ENCODE assay signal across 9 cellular contexts in genomic region chr7:143563221-143563793, GRCh38. TPM values are rescaled to one million over a fixed set of nuclear protein-coding genes. Genes with fewer than 3 reads are reported as not detected.
A peak's percentile ranks its signal among the peaks of the same experiment; 100 is the strongest.
DNase-seq lines count a peak whose midpoint lies in the region; ATAC-seq, FAIRE-seq and TF ChIP-seq lines count a peak whose summit lies in the region.
"Not testable (repeated sequence)": the region's sequence is repeated elsewhere in the genome, so short reads cannot be mapped to it uniquely, and the experiment has no call there.
"Had no signal": no experiment of that assay in that cellular context is flagged by ENCODE, and none has a peak within 500 bp of the region (broad histone marks: within the 10 kb centered on the region; RNA-seq: fewer than 3 reads in every experiment).

No MANE protein-coding gene starts in this region.

- 0% methylated on average over 2 of the region's 7 CpGs for WGBS in K562 (ENCODE audit: insufficient coverage, low coverage, missing lambda C conversion rate)
- WGBS in HepG2 (ENCODE audit: low lambda C conversion rate) = 3% methylated on average over 4 of the region's 7 CpGs

- CTCF ChIA-PET in Panc1 (lab: Charles Lee); K562 (lab: Yijun Ruan, JAX; ENCODE audit: low intra/inter-chr PET ratio); HepG2 (lab: Yijun Ruan, JAX; ENCODE audit: low intra/inter-chr PET ratio, low total read pairs): not testable (repeated sequence)

- POLR2A ChIA-PET in Panc1 (lab: Charles Lee); K562 (lab: Yijun Ruan, JAX); HepG2 (lab: Yijun Ruan, JAX): not testable (repeated sequence)

- intact Hi-C loops in Panc1 (cut with micrococcal nuclease; ENCODE audit: unreplicated experiment); K562 (cut with micrococcal nuclease); HepG2 (cut with micrococcal nuclease; ENCODE audit: unreplicated experiment); sciatic nerve (cut with DNase I): not testable (repeated sequence)

- H3K4me1 ChIP-seq in Panc1 (ENCODE audit: control insufficient read depth, insufficient read depth, low read length); K562 (replicated peaks in 1 of 2; ENCODE audit: control insufficient read depth in 2 of 2, insufficient read depth in 2 of 2, low read length in 2 of 2); HepG2 (ENCODE audit: insufficient read depth, low read length): not testable (repeated sequence)

- H3K9me3 ChIP-seq in Panc1 (ENCODE audit: control insufficient read depth, insufficient read depth, low read depth, low read length); K562 (replicated peaks; ENCODE audit: control insufficient read depth, insufficient read depth, low read depth, low read length); HepG2 (ENCODE audit: low read length): not testable (repeated sequence)

- ATAC-seq in GM19395 (IDR thresholded peaks at IDR 0.05; ENCODE audit: unreplicated experiment) = peak; percentile 81
- ATAC-seq in HG02798 (IDR thresholded peaks at IDR 0.05; ENCODE audit: poor library complexity, unreplicated experiment) = peak; percentile 54
- ATAC-seq in Panc1 = peak; percentile 76
- ATAC-seq in K562 = peak; percentile 92
- peak; percentile 42; the same call in 1 of the 3 replicates for ATAC-seq in HepG2
- ATAC-seq in sciatic nerve = peak; percentile 96

- H3K9ac ChIP-seq in K562 (ENCODE audit: insufficient read depth in 1 of 2, low read depth in 2 of 2, low read length in 2 of 2); HepG2 (ENCODE audit: insufficient read depth, low read depth, low read length): not testable (repeated sequence)

- BruUV-seq in Panc1 (replicated peaks; lab: Mats Ljungman, UMichigan); K562 (replicated peaks; lab: Mats Ljungman, UMichigan); HepG2 (replicated peaks; lab: Mats Ljungman, UMichigan): not testable (repeated sequence)

- FAIRE-seq in A204.1 (lab: Jason Lieb, UNC) = peak; percentile 86
- peak; percentile 75 for FAIRE-seq in K562 (lab: Jason Lieb, UNC)
- FAIRE-seq in HepG2 (lab: Jason Lieb, UNC) = not testable (repeated sequence)

- not testable (repeated sequence) for H3K4me2 ChIP-seq in K562 (ENCODE audit: insufficient read depth, low read length); HepG2 (ENCODE audit: low read depth, low read length)

- TF ChIP-seq CTCF in Panc1 (IDR thresholded peaks at IDR 0.05); HepG2 (CRISPR knock-in tag; IDR thresholded peaks at IDR 0.05): not testable (repeated sequence)
- TF ChIP-seq CTCF in K562 (IDR thresholded peaks at IDR 0.05 in 2 of 3, conservative IDR thresholded peaks at IDR 0.05 in 1 of 3; ENCODE audit: insufficient read depth in 2 of 3, low read depth in 1 of 3, low read length in 3 of 3) (peak in 2 of 3 experiments; percentile 25 to 27; a peak in 2 of 6 replicates), fibroblast of the aortic adventitia (IDR thresholded peaks at IDR 0.05; ENCODE audit: insufficient read depth, low read length) (peak; percentile 41)

- H2AFZ ChIP-seq in K562 (ENCODE audit: low read depth, low read length); HepG2 (ENCODE audit: low read length): not testable (repeated sequence)

- TF ChIP-seq RAD21 in K562 (CRISPR knock-in tag; conservative IDR thresholded peaks at IDR 0.05 in 1 of 2, IDR thresholded peaks at IDR 0.05 in 1 of 2); HepG2 (CRISPR knock-in tag; IDR thresholded peaks at IDR 0.05): not testable (repeated sequence)

- TF ChIP-seq EP300 in K562 (IDR thresholded peaks at IDR 0.05; ENCODE audit: low read length); HepG2 (IDR thresholded peaks at IDR 0.05; ENCODE audit: low read depth in 2 of 2, low read length in 2 of 2); HepG2 (CRISPR knock-in tag; IDR thresholded peaks at IDR 0.05; ENCODE audit: borderline replicate concordance): not testable (repeated sequence)

- not testable (repeated sequence) for H3K9me1 ChIP-seq in K562 (ENCODE audit: control insufficient read depth, insufficient read depth, low read length)

- DNase-seq in Panc1 (ENCODE audit: low read depth, low spot score); K562 (ENCODE audit: extremely low read depth in 1 of 4, low spot score in 3 of 4); fibroblast of the aortic adventitia (ENCODE audit: low read depth); HepG2 (ENCODE audit: low spot score); sciatic nerve (ENCODE audit: low spot score): not testable (repeated sequence)

- not testable (repeated sequence) for H3K36me3 ChIP-seq in Panc1 (ENCODE audit: control insufficient read depth, insufficient read depth, low read length); K562 (ENCODE audit: control insufficient read depth, insufficient read depth, low read length); HepG2 (replicated peaks in 1 of 2; ENCODE audit: control insufficient read depth in 1 of 2, insufficient read depth in 2 of 2, low read length in 2 of 2)

- not testable (repeated sequence) for H3K27ac ChIP-seq in Panc1 (ENCODE audit: low read length); K562 (ENCODE audit: extremely low read depth, low read depth, low read length); HepG2 (ENCODE audit: extremely low read length, insufficient read depth, low read length)

- in situ Hi-C loops in Panc1 (cut with HindIII; ENCODE audit: low pct_unique_long_range_greater_than_20kb, low sequenced_read_pairs); HepG2 (cut with HindIII; ENCODE audit: extremely low pct_ligation_motif_present, low pct_unique_long_range_greater_than_20kb): not testable (repeated sequence)
- in situ Hi-C loops in K562 (cut with MboI) = loop anchor here (5.0 kb wide), 1 partner anchor 204 kb away; no protein-coding TSS in a partner anchor

- not testable (repeated sequence) for H3K4me3 ChIP-seq in Panc1 (ENCODE audit: low read depth in 2 of 2, low read length in 2 of 2); K562; fibroblast of the aortic adventitia (ENCODE audit: low read depth, low read length); HepG2 (replicated peaks in 1 of 3; ENCODE audit: insufficient read depth in 1 of 3, low read depth in 2 of 3, low read length in 3 of 3)

- not testable (repeated sequence) for TF ChIP-seq POLR2A in K562 (conservative IDR thresholded peaks at IDR 0.05); HepG2 (IDR thresholded peaks at IDR 0.05; ENCODE audit: insufficient read depth in 1 of 2, low read depth in 2 of 2, low read length in 2 of 2)

- H3K79me2 ChIP-seq in K562 (ENCODE audit: control insufficient read depth, insufficient read depth, low read length); HepG2 (ENCODE audit: insufficient read depth, low read length): not testable (repeated sequence)

- not testable (repeated sequence) for H3K27me3 ChIP-seq in Panc1 (ENCODE audit: control insufficient read depth, insufficient read depth, low read length); K562 (ENCODE audit: control insufficient read depth in 2 of 2, insufficient read depth in 2 of 2, low read length in 2 of 2); HepG2 (ENCODE audit: control insufficient read depth in 1 of 2, insufficient read depth in 2 of 2, low read length in 2 of 2)

- H4K20me1 ChIP-seq in K562 (replicated peaks; ENCODE audit: control insufficient read depth, insufficient read depth, low read length); HepG2 (ENCODE audit: insufficient read depth, low read length): not testable (repeated sequence)

RNA-seq across cellular contexts. Expression of gene CTAGE15, which starts 8.3 kb away (rescaled TPM):
- total RNA-seq in Panc1 (2021; ENCODE audit: unreplicated experiment) (0.46 TPM), K562 (2014; rRNA removed) (0.09 TPM in 1 of 2 replicates, not detected in the other), K562 (2014; rRNA removed; fragmentation: Illumina TruSeq; extraction: Trizol) (0.22 TPM in 1 of 2 replicates, not detected in the other), K562 (2015; rRNA removed; fragmentation: Illumina TruSeq; extraction: Trizol) (0.04 and 0.23 TPM in 2 replicates), K562 (2021) (not detected in 2 replicates), fibroblast of the aortic adventitia (ENCODE audit: low replicate concordance) (0.25 TPM in 1 of 2 replicates, not detected in the other), HepG2 (2016; rRNA removed; fragmentation: Illumina TruSeq; extraction: Trizol) (not detected in 2 replicates), sciatic nerve (not detected)
- polyA plus RNA-seq in Panc1 (2012; ENCODE audit: insufficient read length) = not detected
- total RNA-seq in K562 (2011; cell fraction: chromatin; rRNA removed; ENCODE audit: low replicate concordance) = 0.86 and 2.2 TPM in 2 replicates
- total RNA-seq in K562 (2011; cell fraction: nucleolus; rRNA removed) = 0.92 TPM in 1 of 2 replicates, not detected in the other
- total RNA-seq in K562 (2011; cell fraction: nucleoplasm; rRNA removed) = 0.84 and 1.2 TPM in 2 replicates
- polyA plus RNA-seq in K562 (2011; rRNA removed) (0.16 and 0.56 TPM in 2 replicates), K562 (2014; fragmentation: Illumina TruSeq; extraction: Trizol) (0.15 and 0.18 TPM in 2 replicates), K562 (2014; fragmentation: Nextera tagmentation; extraction: Ambion mirVana) (under 1 TPM in 1 of 2 experiments, not detected in 1; 0.01 TPM), K562 (2014; rRNA removed) (0.22 TPM in 1 of 2 replicates, not detected in the other), HepG2 (2011; rRNA removed) (not detected in 2 replicates)
- 0.03 and 0.16 TPM in 2 replicates for polyA plus RNA-seq in K562 (2011; cell fraction: cytosol; rRNA removed)
- 1.4 and 2.0 TPM in 2 replicates for polyA plus RNA-seq in K562 (2011; cell fraction: nucleus; rRNA removed)
- polyA plus RNA-seq in K562 (2012) = 0.12 and 0.72 TPM in 2 replicates
- polyA minus RNA-seq in K562 (2011; rRNA and poly(A)+ RNA removed) = 0.84 and 1.6 TPM in 2 replicates
- polyA minus RNA-seq in K562 (2011; cell fraction: cytosol; rRNA and poly(A)+ RNA removed) = not detected in 2 replicates
- polyA minus RNA-seq in K562 (2011; cell fraction: nucleus; rRNA and poly(A)+ RNA removed) = 1.6 and 4.7 TPM in 2 replicates
- total RNA-seq in HepG2 (2016; cell fraction: cytosol; rRNA removed; fragmentation: Illumina TruSeq; extraction: Trizol; ENCODE audit: low read depth) = not detected in 2 replicates
- total RNA-seq in HepG2 (2016; cell fraction: insoluble cytoplasmic fraction; rRNA removed; fragmentation: Illumina TruSeq; extraction: Trizol) = not detected in 2 replicates
- total RNA-seq in HepG2 (2016; cell fraction: membrane; rRNA removed; fragmentation: Illumina TruSeq; extraction: Trizol) = not detected in 2 replicates
- not detected in 2 replicates for total RNA-seq in HepG2 (2016; cell fraction: nucleus; rRNA removed; fragmentation: Illumina TruSeq; extraction: Trizol)
- not detected in 2 replicates for polyA plus RNA-seq in HepG2 (2011; cell fraction: cytosol; rRNA removed)
- polyA plus RNA-seq in HepG2 (2011; cell fraction: nucleus; rRNA removed) = not detected in 2 replicates
- not detected in 2 replicates for polyA plus RNA-seq in HepG2 (2012)
- polyA plus RNA-seq in HepG2 (2016; cell fraction: cytosol; fragmentation: Illumina TruSeq; extraction: Trizol; ENCODE audit: low read depth) = not detected in 2 replicates
- polyA plus RNA-seq in HepG2 (2016; cell fraction: insoluble cytoplasmic fraction; fragmentation: Illumina TruSeq; extraction: Trizol; ENCODE audit: low read depth) = not detected in 2 replicates
- polyA plus RNA-seq in HepG2 (2016; cell fraction: membrane; fragmentation: Illumina TruSeq; extraction: Trizol; ENCODE audit: low read depth) = not detected in 2 replicates
- polyA plus RNA-seq in HepG2 (2016; cell fraction: nucleus; fragmentation: Illumina TruSeq; extraction: Trizol; ENCODE audit: insufficient read depth, low read depth) = not detected in 2 replicates
- polyA minus RNA-seq in HepG2 (2011; rRNA and poly(A)+ RNA removed; ENCODE audit: low replicate concordance) = not detected in 2 replicates
- not detected in 2 replicates for polyA minus RNA-seq in HepG2 (2011; cell fraction: cytosol; rRNA and poly(A)+ RNA removed)
- not detected in 2 replicates for polyA minus RNA-seq in HepG2 (2011; cell fraction: nucleus; rRNA and poly(A)+ RNA removed)
- total RNA-seq: CD4-positive, alpha-beta memory T cell had no signal

RNA-seq across cellular contexts. Expression of gene TCAF2, which starts 57.5 kb away (rescaled TPM):
- total RNA-seq in Panc1 (2021; ENCODE audit: unreplicated experiment) (0.28 TPM), K562 (2014; rRNA removed) (2.9 and 3.1 TPM in 2 replicates), K562 (2014; rRNA removed; fragmentation: Illumina TruSeq; extraction: Trizol) (2.6 and 3.0 TPM in 2 replicates), K562 (2015; rRNA removed; fragmentation: Illumina TruSeq; extraction: Trizol) (3.0 and 3.2 TPM in 2 replicates), K562 (2021) (4.1 and 4.9 TPM in 2 replicates), fibroblast of the aortic adventitia (ENCODE audit: low replicate concordance) (1.6 TPM in 2 replicates), HepG2 (2016; rRNA removed; fragmentation: Illumina TruSeq; extraction: Trizol) (0.04 TPM in 1 of 2 replicates, not detected in the other), sciatic nerve (2.5 TPM)
- 0.68 TPM for polyA plus RNA-seq in Panc1 (2012; ENCODE audit: insufficient read length)
- 17.9 and 18.0 TPM in 2 replicates for total RNA-seq in K562 (2011; cell fraction: chromatin; rRNA removed; ENCODE audit: low replicate concordance)
- 12.1 and 13.7 TPM in 2 replicates for total RNA-seq in K562 (2011; cell fraction: nucleolus; rRNA removed)
- 15.3 and 20.9 TPM in 2 replicates for total RNA-seq in K562 (2011; cell fraction: nucleoplasm; rRNA removed)
- polyA plus RNA-seq in K562 (2011; rRNA removed) (7.8 and 10.6 TPM in 2 replicates), K562 (2014; fragmentation: Illumina TruSeq; extraction: Trizol) (3.7 and 4.5 TPM in 2 replicates), K562 (2014; fragmentation: Nextera tagmentation; extraction: Ambion mirVana) (1 to 10 TPM in 1 of 2 experiments, under 1 TPM in 1; 0.79 to 1.0 TPM), K562 (2014; rRNA removed) (2.4 and 2.9 TPM in 2 replicates), HepG2 (2011; rRNA removed) (1.8 and 2.8 TPM in 2 replicates)
- polyA plus RNA-seq in K562 (2011; cell fraction: cytosol; rRNA removed) = 7.4 and 8.9 TPM in 2 replicates
- polyA plus RNA-seq in K562 (2011; cell fraction: nucleus; rRNA removed) = 12.2 and 16.4 TPM in 2 replicates
- 6.0 and 8.7 TPM in 2 replicates for polyA plus RNA-seq in K562 (2012)
- polyA minus RNA-seq in K562 (2011; rRNA and poly(A)+ RNA removed) = 10.3 and 17.4 TPM in 2 replicates
- 6.2 and 10.0 TPM in 2 replicates for polyA minus RNA-seq in K562 (2011; cell fraction: cytosol; rRNA and poly(A)+ RNA removed)
- 10.8 and 13.0 TPM in 2 replicates for polyA minus RNA-seq in K562 (2011; cell fraction: nucleus; rRNA and poly(A)+ RNA removed)
- not detected in 2 replicates for total RNA-seq in HepG2 (2016; cell fraction: cytosol; rRNA removed; fragmentation: Illumina TruSeq; extraction: Trizol; ENCODE audit: low read depth)
- total RNA-seq in HepG2 (2016; cell fraction: insoluble cytoplasmic fraction; rRNA removed; fragmentation: Illumina TruSeq; extraction: Trizol) = 0.07 TPM in 1 of 2 replicates, not detected in the other
- total RNA-seq in HepG2 (2016; cell fraction: membrane; rRNA removed; fragmentation: Illumina TruSeq; extraction: Trizol) = 0.03 TPM in 1 of 2 replicates, not detected in the other
- total RNA-seq in HepG2 (2016; cell fraction: nucleus; rRNA removed; fragmentation: Illumina TruSeq; extraction: Trizol) = not detected in 2 replicates
- polyA plus RNA-seq in HepG2 (2011; cell fraction: cytosol; rRNA removed) = 1.4 and 2.0 TPM in 2 replicates
- 3.3 and 4.9 TPM in 2 replicates for polyA plus RNA-seq in HepG2 (2011; cell fraction: nucleus; rRNA removed)
- 0.38 and 0.40 TPM in 2 replicates for polyA plus RNA-seq in HepG2 (2012)
- not detected in 2 replicates for polyA plus RNA-seq in HepG2 (2016; cell fraction: cytosol; fragmentation: Illumina TruSeq; extraction: Trizol; ENCODE audit: low read depth)
- not detected in 2 replicates for polyA plus RNA-seq in HepG2 (2016; cell fraction: insoluble cytoplasmic fraction; fragmentation: Illumina TruSeq; extraction: Trizol; ENCODE audit: low read depth)
- polyA plus RNA-seq in HepG2 (2016; cell fraction: membrane; fragmentation: Illumina TruSeq; extraction: Trizol; ENCODE audit: low read depth) = not detected in 2 replicates
- polyA plus RNA-seq in HepG2 (2016; cell fraction: nucleus; fragmentation: Illumina TruSeq; extraction: Trizol; ENCODE audit: insufficient read depth, low read depth) = not detected in 2 replicates
- polyA minus RNA-seq in HepG2 (2011; rRNA and poly(A)+ RNA removed; ENCODE audit: low replicate concordance) = 0.98 and 5.5 TPM in 2 replicates
- polyA minus RNA-seq in HepG2 (2011; cell fraction: cytosol; rRNA and poly(A)+ RNA removed) = 1.1 and 1.9 TPM in 2 replicates
- polyA minus RNA-seq in HepG2 (2011; cell fraction: nucleus; rRNA and poly(A)+ RNA removed) = 4.5 and 6.7 TPM in 2 replicates

Comparison
In these comparisons a context has a peak if more than half of its experiments do, and no peak if none do; other contexts are left out.
1. ATAC-seq: peak in every context shown above with its lines; median percentile 96 in sciatic nerve; 92 in K562; 81 in GM19395; 76 in Panc1; 54 in HG02798; 42 in HepG2.